In the genomic region with DNA sequence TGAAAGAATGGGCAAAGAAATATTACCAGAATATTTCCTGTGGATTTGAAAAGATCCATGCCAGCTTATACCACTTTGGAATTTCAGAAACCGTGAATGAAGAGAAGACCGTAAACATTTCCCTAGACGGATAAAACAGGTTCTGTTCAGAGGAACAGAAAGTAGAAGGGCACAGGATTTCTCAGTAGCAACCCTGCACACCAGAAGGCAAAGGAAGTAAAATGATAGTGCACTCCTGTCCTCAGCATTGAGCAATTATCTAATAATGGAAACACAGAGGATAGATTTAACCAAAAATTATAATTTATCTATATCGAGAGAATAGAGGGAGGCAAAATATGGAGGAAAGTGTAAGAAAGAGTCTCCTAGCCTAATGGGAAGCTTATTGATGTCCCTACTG, we compare ENCODE assay signal across 10 cellular contexts.
DNase-seq lines count a peak whose midpoint lies in the region; ATAC-seq and TF ChIP-seq lines count a peak whose summit lies in the region.
"Had no signal": no experiment of that assay in that cellular context is flagged by ENCODE, and none has a peak within 500 bp of the region (broad histone marks: within the 10 kb centered on the region; RNA-seq: fewer than 3 reads in every experiment).

No MANE protein-coding gene starts in this region.

- no peak for TF ChIP-seq EP300 in transverse colon (IDR thresholded peaks at IDR 0.05; ENCODE audit: low read depth)

- CTCF ChIA-PET in activated naive CD4-positive, alpha-beta T cell treated with anti-CD3 and anti-CD28 coated beads, Interleukin-2, amount 10 ng/mL, durations not matched to agents 7 days and 5 days (lab: Charles Lee), result no interaction called here
- CTCF ChIA-PET in T-cell (lab: Charles Lee), result interaction anchor here in 1 of 2 donors (0.6 kb wide), 1 partner anchor 121 kb away, joined by 3 read pairs; no protein-coding TSS in a partner anchor

- peak overlapping the region in 1 of 4 donors; percentile 23 for H3K4me3 ChIP-seq in transverse colon

- peaks cover 22 to 64% (median 44%) of the 10 kb centered on the region in 4 donors for H3K4me1 ChIP-seq in transverse colon

- H3K27me3 ChIP-seq in transverse colon, result no peaks in the 10 kb centered on the region
- H3K27me3 ChIP-seq: esophagus muscularis mucosa had no signal

- H3K27ac Mint-ChIP-seq in activated naive CD4-positive, alpha-beta T cell treated with anti-CD3 and anti-CD28 coated beads, Interleukin-2, amount 10 ng/mL, durations not matched to agents 7 days and 5 days, result no peak overlapping the region
- peak overlapping the region; percentile 15 to 82 for H3K27ac Mint-ChIP-seq in T-cell

- peaks cover 13% of the 10 kb centered on the region for H3K27me3 Mint-ChIP-seq in activated naive CD4-positive, alpha-beta T cell treated with anti-CD3 and anti-CD28 coated beads, Interleukin-2, amount 10 ng/mL, durations not matched to agents 7 days and 5 days
- no peaks in the 10 kb centered on the region for H3K27me3 Mint-ChIP-seq in T-cell

- no peak for ATAC-seq in T-cell (replicated peaks in 1 of 4)

- TF ChIP-seq CTCF in transverse colon (IDR thresholded peaks at IDR 0.05), result no peak

- peaks cover 0 to 4% of the 10 kb centered on the region in 2 donors for H3K9me3 ChIP-seq in transverse colon

- no peaks in the 10 kb centered on the region for H3K36me3 ChIP-seq in transverse colon
- H3K36me3 ChIP-seq: esophagus muscularis mucosa had no signal

- H3K4me3 Mint-ChIP-seq in activated naive CD4-positive, alpha-beta T cell treated with anti-CD3 and anti-CD28 coated beads, Interleukin-2, amount 10 ng/mL, durations not matched to agents 7 days and 5 days, result peak overlapping the region; percentile 1
- peak overlapping the region; percentile 59 to 75 (median 62) for H3K4me3 Mint-ChIP-seq in T-cell

- no peak for DNase-seq in activated naive CD4-positive, alpha-beta T cell treated with anti-CD3 and anti-CD28 coated beads, Interleukin-2, amount 10 ng/mL, durations not matched to agents 7 days and 5 days
- no peak for DNase-seq in activated naive CD4-positive, alpha-beta T cell treated with anti-CD3 and anti-CD28 coated beads, Interleukin-2, amount 50 U/mL, for 16 hours
- DNase-seq in T-cell (no peak), kidney tubule cell (ENCODE audit: low spot score) (peak; percentile 30), transverse colon (no peak), NCI-H2227 treated with DMSO at 0.1 percent for 48 hours (lab: John Stamatoyannopoulos, UW) (no peak), GM19240 (ENCODE audit: insufficient read length, low spot score) (no peak), DMS 273 (lab: John Stamatoyannopoulos, UW; ENCODE audit: unreplicated experiment) (no peak)
- DNase-seq: NCI-H510A had no signal

- peak overlapping the region; percentile 76 to 88 (median 84) for H3K27ac ChIP-seq in transverse colon

- intact Hi-C loops in transverse colon (cut with DNase I; ENCODE audit: low total_unique reads), result no loop called here

- peaks cover 4% of the 10 kb centered on the region for H3K36me3 Mint-ChIP-seq in activated naive CD4-positive, alpha-beta T cell treated with anti-CD3 and anti-CD28 coated beads, Interleukin-2, amount 10 ng/mL, durations not matched to agents 7 days and 5 days
- H3K36me3 Mint-ChIP-seq in T-cell, result peaks cover 4% of the 10 kb centered on the region

- in situ Hi-C loops in transverse colon (cut with MboI; ENCODE audit: low pct_ligation_motif_present in 1 of 4, low pct_unique_long_range_greater_than_20kb in 1 of 4, low sequenced_read_pairs in 3 of 4), result loop anchor here in 1 of 4 donors (10.0 kb wide), 1 partner anchor 114 kb away; no protein-coding TSS in a partner anchor

- no peak for TF ChIP-seq POLR2A in transverse colon (IDR thresholded peaks at IDR 0.05)

- peaks cover 10% of the 10 kb centered on the region for H3K9me3 Mint-ChIP-seq in activated naive CD4-positive, alpha-beta T cell treated with anti-CD3 and anti-CD28 coated beads, Interleukin-2, amount 10 ng/mL, durations not matched to agents 7 days and 5 days
- peaks cover 0 to 11% (median 0%) of the 10 kb centered on the region in 3 donors for H3K9me3 Mint-ChIP-seq in T-cell

- POLR2A ChIA-PET in T-cell (lab: Charles Lee), result no interaction called here

- peaks cover 25% of the 10 kb centered on the region for H3K4me1 Mint-ChIP-seq in activated naive CD4-positive, alpha-beta T cell treated with anti-CD3 and anti-CD28 coated beads, Interleukin-2, amount 10 ng/mL, durations not matched to agents 7 days and 5 days
- peaks cover 23 to 30% (median 29%) of the 10 kb centered on the region in 3 donors for H3K4me1 Mint-ChIP-seq in T-cell

- WGBS in transverse colon (ENCODE audit: low coverage in 1 of 2), 2 donors, result 11 to 21% methylated on average over 4 of the region's 4 CpGs
